Comparison of ENCODE assay signal across 20 cellular contexts in genomic region chr2:237497820-237498128, GRCh38. TPM values are rescaled to one million over a fixed set of nuclear protein-coding genes. Genes with fewer than 3 reads are reported as not detected.
DNase-seq lines count a peak whose midpoint lies in the region; ATAC-seq and TF ChIP-seq lines count a peak whose summit lies in the region.
"Had no signal": no experiment of that assay in that cellular context is flagged by ENCODE, and none has a peak within 500 bp of the region (broad histone marks: within the 10 kb centered on the region; RNA-seq: fewer than 3 reads in every experiment).

No MANE protein-coding gene starts in this region.

- H4K20me1 ChIP-seq in mammary epithelial cell (ENCODE audit: insufficient read depth, low read length): no peaks in the 10 kb centered on the region

- dilution Hi-C loops in mammary epithelial cell (cut with HindIII; ENCODE audit: low sequenced_read_pairs): no loop called here

- no TSS peak for BruUV-seq in mammary epithelial cell (replicated peaks; lab: Mats Ljungman, UMichigan)

- in situ Hi-C loops in mammary epithelial cell (cut with MboI; ENCODE audit: low sequenced_read_pairs in 2 of 2): no loop called here
- in situ Hi-C loops in brain microvascular endothelial cell (cut with HindIII; ENCODE audit: low pct_ligation_motif_present, low sequenced_read_pairs): no loop called here

- H3K9me3 Mint-ChIP-seq in activated CD4-positive, alpha-beta memory T cell treated with anti-CD3 and anti-CD28 coated beads, Interleukin-2, amount 10 ng/mL, durations not matched to agents 7 days and 5 days: peaks cover 2% of the 10 kb centered on the region
- H3K9me3 Mint-ChIP-seq in CD8-positive, alpha-beta memory T cell: no peaks in the 10 kb centered on the region
- no peaks in the 10 kb centered on the region for H3K9me3 Mint-ChIP-seq in stimulated activated effector memory CD8-positive, alpha-beta T cell treated with anti-CD3 and anti-CD28 coated beads, Interleukin-12 subunit alpha, Interleukin-12 subunit beta, amount 100 ng/mL, for 72 hours

- H3K4me3 ChIP-seq in breast epithelium: peak overlapping the region in 1 of 3 donors; percentile 9
- H3K4me3 ChIP-seq in mammary epithelial cell (replicated peaks in 1 of 3; ENCODE audit: insufficient read depth in 1 of 3, low read depth in 2 of 3, low read length in 3 of 3): no peak overlapping the region
- H3K4me3 ChIP-seq in brain microvascular endothelial cell (ENCODE audit: low read depth, low read length): no peak overlapping the region
- no peak overlapping the region for H3K4me3 ChIP-seq in CD8-positive, alpha-beta memory T cell (ENCODE audit: low read length)
- H3K4me3 ChIP-seq: GM12878, SJCRH30, skin epidermis had no signal

- H3K4me2 ChIP-seq in mammary epithelial cell (ENCODE audit: insufficient read depth, low read depth, low read length): no peak overlapping the region

- CTCF ChIA-PET in mammary epithelial cell (lab: Charles Lee; ENCODE audit: low non-redundant PET): no interaction called here
- CTCF ChIA-PET in activated CD4-positive, alpha-beta memory T cell treated with anti-CD3 and anti-CD28 coated beads, Interleukin-2, amount 10 ng/mL, durations not matched to agents 7 days and 5 days (lab: Charles Lee): no interaction called here
- CTCF ChIA-PET in CD8-positive, alpha-beta memory T cell (lab: Charles Lee): interaction anchor here (1.1 kb wide), 1 partner anchor 26 kb away, joined by 3 read pairs; no protein-coding TSS in a partner anchor

- H3K9ac ChIP-seq in mammary epithelial cell (ENCODE audit: insufficient read depth, low read length): no peak overlapping the region

- DNase-seq in breast epithelium (ENCODE audit: low spot score in 2 of 2) (peak in 1 of 2 donors; percentile 59), mammary epithelial cell (no peak), brain microvascular endothelial cell (no peak), mesenteric fat pad (ENCODE audit: low spot score) (peak; percentile 89)
- no peak for DNase-seq in activated CD4-positive, alpha-beta memory T cell treated with anti-CD3 and anti-CD28 coated beads, Interleukin-2, amount 10 ng/mL, durations not matched to agents 7 days and 5 days
- no peak for DNase-seq in CD8-positive, alpha-beta memory T cell
- DNase-seq in stimulated activated effector memory CD8-positive, alpha-beta T cell treated with anti-CD3 and anti-CD28 coated beads, Interleukin-12 subunit alpha, Interleukin-12 subunit beta, amount 100 ng/mL, for 72 hours (ENCODE audit: low spot score in 2 of 2): no peak
- DNase-seq: activated CD4-positive, alpha-beta T cell treated with anti-CD3 and anti-CD28 coated beads for 1 hour; Calu3; erythroblast; H7; Kasumi-1; SJCRH30; stimulated activated naive B cell treated with anti-CD40 and anti-IgM and Interleukin-4, amounts not matched to agents 10 μg/mL and 1 μg/mL and 100 μg/mL, for 72 hours had no signal

- intact Hi-C loops in breast epithelium (cut with DNase I; ENCODE audit: low total_unique reads): no loop called here
- intact Hi-C loops in mammary epithelial cell (cut with micrococcal nuclease): no loop called here

- POLR2A ChIA-PET in activated CD4-positive, alpha-beta memory T cell treated with anti-CD3 and anti-CD28 coated beads, Interleukin-2, amount 10 ng/mL, durations not matched to agents 7 days and 5 days (lab: Charles Lee): no interaction called here
- POLR2A ChIA-PET in CD8-positive, alpha-beta memory T cell (lab: Charles Lee): no interaction called here

- no peak overlapping the region for H3K4me3 Mint-ChIP-seq in activated CD4-positive, alpha-beta memory T cell treated with anti-CD3 and anti-CD28 coated beads, Interleukin-2, amount 10 ng/mL, durations not matched to agents 7 days and 5 days
- H3K4me3 Mint-ChIP-seq in CD8-positive, alpha-beta memory T cell: no peak overlapping the region
- H3K4me3 Mint-ChIP-seq in stimulated activated effector memory CD8-positive, alpha-beta T cell treated with anti-CD3 and anti-CD28 coated beads, Interleukin-12 subunit alpha, Interleukin-12 subunit beta, amount 100 ng/mL, for 72 hours: no peak overlapping the region
- H3K4me3 Mint-ChIP-seq: brain; stimulated activated naive B cell treated with anti-CD40 and anti-IgM and Interleukin-4, amounts not matched to agents 10 μg/mL and 1 μg/mL and 100 μg/mL, for 72 hours; T-helper 2 cell treated with Interferon-gamma antibody and Interleukin-4, amounts not matched to agents 5 μg/mL and 100 μg/mL, for 36 hours had no signal

- H2AFZ ChIP-seq in mammary epithelial cell (ENCODE audit: low read depth, low read length): no peak overlapping the region

- H3K27ac ChIP-seq in breast epithelium: peak overlapping the region; percentile 82 to 87
- H3K27ac ChIP-seq in mammary epithelial cell (ENCODE audit: insufficient read depth, low read depth, low read length): no peak overlapping the region
- H3K27ac ChIP-seq in brain microvascular endothelial cell: peak overlapping the region; percentile 98
- no peak overlapping the region for H3K27ac ChIP-seq in CD8-positive, alpha-beta memory T cell (ENCODE audit: low read depth, low read length)
- H3K27ac ChIP-seq: SJCRH30 had no signal

- TF ChIP-seq CTCF in breast epithelium (IDR thresholded peaks at IDR 0.05): no peak
- no peak for TF ChIP-seq CTCF in mammary epithelial cell (conservative IDR thresholded peaks at IDR 0.05 in 1 of 2, IDR thresholded peaks at IDR 0.05 in 1 of 2; ENCODE audit: extremely low read depth in 1 of 2, insufficient read depth in 1 of 2, low read depth in 1 of 2, low read length in 2 of 2)
- TF ChIP-seq CTCF in brain microvascular endothelial cell (IDR thresholded peaks at IDR 0.05; ENCODE audit: low read depth, low read length, missing control alignments): no peak

- H3K27me3 ChIP-seq in breast epithelium: no peaks in the 10 kb centered on the region
- no peaks in the 10 kb centered on the region for H3K27me3 ChIP-seq in mammary epithelial cell (ENCODE audit: insufficient read depth, low read length)
- no peaks in the 10 kb centered on the region for H3K27me3 ChIP-seq in brain microvascular endothelial cell (replicated peaks)
- no peaks in the 10 kb centered on the region for H3K27me3 ChIP-seq in CD8-positive, alpha-beta memory T cell (ENCODE audit: insufficient read depth, low read length, poor library complexity, severe bottlenecking)

- 81% methylated on average over 10 of the region's 11 CpGs for WGBS in mammary epithelial cell (ENCODE audit: low coverage, missing lambda C conversion rate)

- TF ChIP-seq POLR2A in breast epithelium (IDR thresholded peaks at IDR 0.05): no peak

- peaks cover 43% of the 10 kb centered on the region for H3K27me3 Mint-ChIP-seq in activated CD4-positive, alpha-beta memory T cell treated with anti-CD3 and anti-CD28 coated beads, Interleukin-2, amount 10 ng/mL, durations not matched to agents 7 days and 5 days
- H3K27me3 Mint-ChIP-seq in CD8-positive, alpha-beta memory T cell: peaks cover 12 to 67% of the 10 kb centered on the region in 2 donors

- no peaks in the 10 kb centered on the region for H3K9me3 ChIP-seq in breast epithelium
- H3K9me3 ChIP-seq in mammary epithelial cell (replicated peaks; ENCODE audit: insufficient read depth, low read length): no peaks in the 10 kb centered on the region
- no peaks in the 10 kb centered on the region for H3K9me3 ChIP-seq in CD8-positive, alpha-beta memory T cell (ENCODE audit: low read length)
- H3K9me3 ChIP-seq: SJCRH30 had no signal

- H3K79me2 ChIP-seq in mammary epithelial cell (ENCODE audit: insufficient read depth, low read length): no peaks in the 10 kb centered on the region

- ATAC-seq in GM21447 (IDR thresholded peaks at IDR 0.05; ENCODE audit: unreplicated experiment): no peak
- no peak for ATAC-seq in stimulated activated effector memory CD8-positive, alpha-beta T cell treated with anti-CD3 and anti-CD28 coated beads, Interleukin-12 subunit alpha, Interleukin-12 subunit beta, amount 100 ng/mL, for 72 hours
- ATAC-seq: GM12878; stimulated activated naive B cell treated with anti-CD40 and anti-IgM and Interleukin-4, amounts not matched to agents 10 μg/mL and 1 μg/mL and 100 μg/mL, for 72 hours had no signal

- H3K36me3 Mint-ChIP-seq in activated CD4-positive, alpha-beta memory T cell treated with anti-CD3 and anti-CD28 coated beads, Interleukin-2, amount 10 ng/mL, durations not matched to agents 7 days and 5 days (ENCODE audit: low read depth): no peaks in the 10 kb centered on the region
- H3K36me3 Mint-ChIP-seq in CD8-positive, alpha-beta memory T cell: no peaks in the 10 kb centered on the region
- no peaks in the 10 kb centered on the region for H3K36me3 Mint-ChIP-seq in stimulated activated effector memory CD8-positive, alpha-beta T cell treated with anti-CD3 and anti-CD28 coated beads, Interleukin-12 subunit alpha, Interleukin-12 subunit beta, amount 100 ng/mL, for 72 hours
- H3K36me3 Mint-ChIP-seq: brain had no signal

- no peak overlapping the region for H3K27ac Mint-ChIP-seq in activated CD4-positive, alpha-beta memory T cell treated with anti-CD3 and anti-CD28 coated beads, Interleukin-2, amount 10 ng/mL, durations not matched to agents 7 days and 5 days
- no peak overlapping the region for H3K27ac Mint-ChIP-seq in CD8-positive, alpha-beta memory T cell
- no peak overlapping the region for H3K27ac Mint-ChIP-seq in stimulated activated effector memory CD8-positive, alpha-beta T cell treated with anti-CD3 and anti-CD28 coated beads, Interleukin-12 subunit alpha, Interleukin-12 subunit beta, amount 100 ng/mL, for 72 hours
- H3K27ac Mint-ChIP-seq: brain; stimulated activated naive B cell treated with anti-CD40 and anti-IgM and Interleukin-4, amounts not matched to agents 10 μg/mL and 1 μg/mL and 100 μg/mL, for 72 hours; T-helper 2 cell treated with Interferon-gamma antibody and Interleukin-4, amounts not matched to agents 5 μg/mL and 100 μg/mL, for 36 hours had no signal

- peaks cover 6% of the 10 kb centered on the region for H3K4me1 Mint-ChIP-seq in activated CD4-positive, alpha-beta memory T cell treated with anti-CD3 and anti-CD28 coated beads, Interleukin-2, amount 10 ng/mL, durations not matched to agents 7 days and 5 days
- H3K4me1 Mint-ChIP-seq in CD8-positive, alpha-beta memory T cell: no peaks in the 10 kb centered on the region
- H3K4me1 Mint-ChIP-seq in stimulated activated effector memory CD8-positive, alpha-beta T cell treated with anti-CD3 and anti-CD28 coated beads, Interleukin-12 subunit alpha, Interleukin-12 subunit beta, amount 100 ng/mL, for 72 hours: peaks cover 7% of the 10 kb centered on the region
- H3K4me1 Mint-ChIP-seq: stimulated activated naive B cell treated with anti-CD40 and anti-IgM and Interleukin-4, amounts not matched to agents 10 μg/mL and 1 μg/mL and 100 μg/mL, for 72 hours had no signal

- H3K36me3 ChIP-seq in breast epithelium: no peaks in the 10 kb centered on the region
- H3K36me3 ChIP-seq in mammary epithelial cell (ENCODE audit: insufficient read depth, low read length): peaks cover 5% of the 10 kb centered on the region
- peaks cover 80% of the 10 kb centered on the region for H3K36me3 ChIP-seq in brain microvascular endothelial cell (replicated peaks)
- H3K36me3 ChIP-seq in CD8-positive, alpha-beta memory T cell (ENCODE audit: insufficient read depth, low read length): no peaks in the 10 kb centered on the region
- H3K36me3 ChIP-seq: SJCRH30 had no signal

- H3K4me1 ChIP-seq in breast epithelium: peaks cover 5 to 13% of the 10 kb centered on the region in 2 donors
- H3K4me1 ChIP-seq in mammary epithelial cell (ENCODE audit: insufficient read depth, low read length): peaks cover 6% of the 10 kb centered on the region
- no peaks in the 10 kb centered on the region for H3K4me1 ChIP-seq in CD8-positive, alpha-beta memory T cell (ENCODE audit: insufficient read depth, low read length)
- H3K4me1 ChIP-seq: SJCRH30 had no signal

RNA-seq across cellular contexts. Expression of gene MLPH, which starts 10.7 kb away (rescaled TPM):
- 100 to 1,000 TPM in 2 of 3 donors, 10 to 100 TPM in 1; 15.5 to 242 (median 223) TPM for total RNA-seq in breast epithelium
- total RNA-seq in mammary epithelial cell: 1 to 10 TPM; 2.8 to 7.2 TPM
- 16.1 TPM for polyA plus RNA-seq in mammary epithelial cell
- polyA minus RNA-seq in mammary epithelial cell: 24.1 TPM
- total RNA-seq in mesenteric fat pad: 7.3 TPM
- not detected for total RNA-seq in activated CD4-positive, alpha-beta memory T cell treated with anti-CD3 and anti-CD28 coated beads, Interleukin-2, amount 10 ng/mL, durations not matched to agents 7 days and 5 days
- total RNA-seq in CD8-positive, alpha-beta memory T cell: not detected
- not detected for polyA plus RNA-seq in CD8-positive, alpha-beta memory T cell
- total RNA-seq: dermis microvascular lymphatic vessel endothelial cell had no signal

Comparison
In these comparisons a context has a peak if more than half of its experiments do, and no peak if none do; other contexts are left out.
1. H3K27ac ChIP-seq: peak in breast epithelium (2 of 2) and brain microvascular endothelial cell (single experiment); none in mammary epithelial cell (single experiment) and CD8-positive, alpha-beta memory T cell (single experiment).